25 cellular contexts compared by ENCODE assay signal in the genomic region with DNA sequence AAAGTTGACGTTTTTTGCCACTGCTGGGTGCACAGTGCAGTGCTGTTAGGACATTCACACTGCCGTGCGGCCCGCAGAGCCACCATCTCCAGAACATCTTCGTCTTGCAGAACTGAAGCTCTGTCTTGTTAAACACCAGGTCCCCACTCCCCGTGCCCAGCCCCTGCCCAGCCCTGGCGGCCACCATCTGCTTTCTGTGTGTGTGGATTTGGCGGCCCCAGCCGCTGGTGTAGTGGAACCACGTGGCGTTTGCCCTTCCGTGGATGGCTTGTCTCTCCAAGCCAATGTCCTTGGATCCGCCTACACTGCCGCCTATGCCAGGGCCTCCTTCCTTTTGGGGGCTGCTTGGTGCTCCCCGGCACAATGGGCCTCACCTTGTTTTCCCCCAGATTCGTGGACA. TPM values are rescaled to one million over a fixed set of nuclear protein-coding genes. Genes with fewer than 3 reads are reported as not detected.
A peak's percentile ranks its signal among the peaks of the same experiment; 100 is the strongest.
DNase-seq lines count a peak whose midpoint lies in the region; ATAC-seq and TF ChIP-seq lines count a peak whose summit lies in the region.
"Had no signal": no experiment of that assay in that cellular context is flagged by ENCODE, and none has a peak within 500 bp of the region (broad histone marks: within the 10 kb centered on the region; RNA-seq: fewer than 3 reads in every experiment).

No MANE protein-coding gene starts in this region.

- H3K36me3 ChIP-seq in PC-3 (ENCODE audit: low read depth, low read length) (no peaks in the 10 kb centered on the region), neuronal stem cell (replicated peaks in 1 of 2; ENCODE audit: control insufficient read depth in 2 of 2, insufficient read depth in 2 of 2, low read length in 2 of 2) (no peaks in the 10 kb centered on the region)
- H3K36me3 ChIP-seq: BE2C, MG63 had no signal

- no peaks in the 10 kb centered on the region for H3F3A ChIP-seq in PC-3 (ENCODE audit: low read length, unreplicated experiment)

- TF ChIP-seq CTCF in PC-3 (conservative IDR thresholded peaks at IDR 0.05; ENCODE audit: low read depth, low read length): no peak

- H4K20me1 ChIP-seq in PC-3 (ENCODE audit: low read length): no peaks in the 10 kb centered on the region

- H3K4me3 ChIP-seq in PC-3 (ENCODE audit: low read length): no peak overlapping the region
- H3K4me3 ChIP-seq in neuronal stem cell (ENCODE audit: low read length in 2 of 2): no peak overlapping the region
- H3K4me3 ChIP-seq: GM12878, MG63 had no signal

- POLR2A ChIA-PET in PC-3 (lab: Charles Lee; ENCODE audit: unreplicated experiment): no interaction called here

- no peak overlapping the region for H2BK5ac ChIP-seq in neuronal stem cell (ENCODE audit: low read length)

- BruUV-seq in PC-3 (replicated peaks; lab: Mats Ljungman, UMichigan): no TSS peak

- no peak overlapping the region for H2BK12ac ChIP-seq in neuronal stem cell (ENCODE audit: low read length)

- no peak overlapping the region for H2AK5ac ChIP-seq in neuronal stem cell (ENCODE audit: low read depth, low read length)

- peak overlapping the region; percentile 99 for H3K27ac ChIP-seq in PC-3 (ENCODE audit: low read length)
- H3K27ac ChIP-seq in neuronal stem cell (replicated peaks; ENCODE audit: low read length): no peak overlapping the region

- H3K23ac ChIP-seq in neuronal stem cell (ENCODE audit: low read depth, low read length, poor library complexity): no peak overlapping the region

- H2BK15ac ChIP-seq in neuronal stem cell (ENCODE audit: low read length): no peak overlapping the region

- H3K18ac ChIP-seq in neuronal stem cell (ENCODE audit: low read length): peak overlapping the region; percentile 28

- H3K9ac ChIP-seq in PC-3 (ENCODE audit: low read length) (peak overlapping the region; percentile 97; the same call in 1 of the 2 replicates), neuronal stem cell (ENCODE audit: low read depth, low read length, poor library complexity) (no peak overlapping the region)

- H3K9me3 ChIP-seq in PC-3 (ENCODE audit: low read length) (no peaks in the 10 kb centered on the region), neuronal stem cell (replicated peaks in 1 of 2; ENCODE audit: control insufficient read depth in 2 of 2, insufficient read depth in 1 of 2, low read depth in 1 of 2, low read length in 2 of 2) (peaks cover 3 to 13% of the 10 kb centered on the region in 2 donors)
- H3K9me3 ChIP-seq: BE2C, MG63 had no signal

- WGBS in neuronal stem cell (ENCODE audit: extremely low coverage in 2 of 2, insufficient read length in 2 of 2, insufficient replicate concordance in 1 of 2), 2 donors: no CpG with 5 or more reads among the region's 16 CpGs

- no peak overlapping the region for H3K4me2 ChIP-seq in PC-3 (ENCODE audit: low read length)
- no peak overlapping the region for H3K4me2 ChIP-seq in neuronal stem cell (ENCODE audit: insufficient read depth, low read length, poor library complexity, severe bottlenecking)

- peak overlapping the region; percentile 53 for H3K4ac ChIP-seq in neuronal stem cell (ENCODE audit: low read length)

- no peaks in the 10 kb centered on the region for H3K9me2 ChIP-seq in PC-3 (replicated peaks; ENCODE audit: low read length)

- peaks cover 43% of the 10 kb centered on the region for H3K4me1 ChIP-seq in PC-3 (ENCODE audit: insufficient read depth, low read length)
- H3K4me1 ChIP-seq in neuronal stem cell (ENCODE audit: control insufficient read depth in 2 of 2, insufficient read depth in 1 of 2, low read depth in 1 of 2, low read length in 2 of 2): peaks cover 0 to 1% of the 10 kb centered on the region in 2 donors
- H3K4me1 ChIP-seq: BE2C had no signal

- H3K79me1 ChIP-seq in neuronal stem cell (ENCODE audit: low read depth, low read length): peaks cover 2% of the 10 kb centered on the region

- no peak overlapping the region for H4K91ac ChIP-seq in neuronal stem cell (ENCODE audit: low read depth, low read length, poor library complexity)

- intact Hi-C loops in PC-3 (cut with micrococcal nuclease): no loop called here

- CTCF ChIA-PET in PC-3 (lab: Charles Lee): no interaction called here

- H2AFZ ChIP-seq in PC-3 (ENCODE audit: low read length) (no peak overlapping the region), neuronal stem cell (ENCODE audit: low read length) (no peak overlapping the region)

- H3K14ac ChIP-seq in neuronal stem cell (ENCODE audit: low read length): no peak overlapping the region

- no peak overlapping the region for H4K8ac ChIP-seq in neuronal stem cell (ENCODE audit: low read depth, low read length)

- H3K79me2 ChIP-seq in PC-3 (ENCODE audit: low read length): no peaks in the 10 kb centered on the region

- DNase-seq in activated CD8-positive, alpha-beta memory T cell treated with anti-CD3 and anti-CD28 coated beads for 24 hours: peak; percentile 40
- DNase-seq in activated CD8-positive, alpha-beta memory T cell treated with anti-CD3 and anti-CD28 coated beads, Interleukin-2, amount 50 U/mL, for 4 hours: no peak
- DNase-seq in PC-3 (no peak), neuronal stem cell (ENCODE audit: low spot score) (no peak), HPDE6-E6E7 (ENCODE audit: extremely low spot score) (no peak), AG08395 (ENCODE audit: low spot score) (no peak)
- DNase-seq in activated effector memory CD4-positive, alpha-beta T cell treated with Interleukin-2 at 50 U/mL for 16 hours: no peak
- DNase-seq: BE2C; CD4-positive, alpha-beta T cell; COR-L47; DMS 273 treated with DMSO at 0.1 percent for 48 hours; DMS79 treated with DMSO at 0.1 percent for 48 hours; H9; HFFc6; MG63; NCI-H1417; NCI-H1694 treated with DMSO at 0.1 percent for 48 hours; NCI-H2081 treated with DMSO at 0.1 percent for 48 hours; NCI-H2171 treated with DMSO at 0.1 percent for 48 hours; NCI-H446; SW 1271 had no signal

- no peak overlapping the region for H2BK120ac ChIP-seq in neuronal stem cell (ENCODE audit: low read depth, low read length)

- no peak for ATAC-seq in PC-3
- ATAC-seq: GM12878, Right ventricle myocardium inferior had no signal

- H3K27me3 ChIP-seq in PC-3 (ENCODE audit: low read length) (no peaks in the 10 kb centered on the region), neuronal stem cell (ENCODE audit: control insufficient read depth in 3 of 3, insufficient read depth in 3 of 3, low read depth in 1 of 3, low read length in 3 of 3) (peaks cover 0 to 3% (median 0%) of the 10 kb centered on the region in 3 experiments)
- H3K27me3 ChIP-seq: BE2C, MG63 had no signal

RNA-seq across cellular contexts. Expression of a gene that starts 8.2 kb away (rescaled TPM):
- 0.11 and 0.35 TPM in 2 replicates for total RNA-seq in PC-3 (2014; rRNA removed)
- polyA plus RNA-seq in neuronal stem cell (2013, experiment 1 of 2): not detected
- not detected for polyA plus RNA-seq in neuronal stem cell (2013, experiment 2 of 2)
- total RNA-seq: CD4-positive, alpha-beta T cell; GM12878; H9; HFFc6; LHCN-M2; OCI-LY7; Right ventricle myocardium inferior had no signal
